1 cellular context compared by ENCODE assay signal in the genomic region with DNA sequence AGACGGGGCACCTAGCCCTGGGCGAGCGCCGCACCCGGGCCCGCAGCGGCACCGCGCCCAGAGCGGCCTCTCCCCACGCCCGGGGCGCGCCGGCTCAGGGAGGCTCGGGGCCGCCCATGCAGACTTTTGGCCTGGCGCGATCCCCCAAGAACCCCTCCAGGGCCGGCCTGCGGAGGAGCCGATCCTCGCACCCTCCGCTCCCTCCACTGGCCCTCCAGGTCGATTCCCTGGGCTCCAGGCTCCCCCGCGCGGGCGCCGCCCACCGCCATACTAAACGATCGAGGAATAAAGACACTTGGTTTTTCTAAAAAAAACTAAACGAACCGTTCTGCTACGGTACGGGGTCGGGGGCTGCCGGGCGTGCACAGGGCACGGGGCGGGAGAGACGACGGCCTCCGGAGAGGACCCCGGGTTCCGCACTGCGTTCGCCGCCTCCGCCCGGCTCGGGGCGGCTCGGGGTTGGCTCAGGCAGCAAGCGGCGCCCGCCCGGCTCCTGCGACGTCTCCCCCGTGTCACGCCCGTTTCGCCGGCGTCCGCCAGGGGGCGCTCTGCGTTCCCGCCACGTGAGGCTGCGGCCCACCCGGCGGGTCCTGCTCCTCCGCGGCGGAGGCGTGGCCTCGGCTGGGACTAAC.
A peak's percentile ranks its signal among the peaks of the same experiment; 100 is the strongest.
TF ChIP-seq lines count a peak whose summit lies in the region.

No MANE protein-coding gene starts in this region.

TF ChIP-seq in K562, 482 proteins besides CTCF, POLR2A, EP300 and RAD21 (continues in another document):
- TF ChIP-seq RB1 (IDR thresholded peaks at IDR 0.05; ENCODE audit: low read depth) (peak; percentile 100), CHD2 (IDR thresholded peaks at IDR 0.05; ENCODE audit: low read depth, low read length) (peak; percentile 24; the same call in 1 of the 2 replicates), MITF (IDR thresholded peaks at IDR 0.05) (peak; percentile 86), USF1 (CRISPR knock-in tag; IDR thresholded peaks at IDR 0.05) (peak; percentile 84), NFIC (IDR thresholded peaks at IDR 0.05) (peak; percentile 45), NFRKB (IDR thresholded peaks at IDR 0.05; ENCODE audit: low read depth) (no peak), E2F3 (CRISPR knock-in tag; IDR thresholded peaks at IDR 0.05) (peak; percentile 81; the same call in 1 of the 2 replicates), POLR2G (IDR thresholded peaks at IDR 0.05; ENCODE audit: low read depth, low read length) (peak; percentile 80), MYBL2 (IDR thresholded peaks at IDR 0.05; ENCODE audit: low read depth) (no peak), MYBL2 (CRISPR knock-in tag; IDR thresholded peaks at IDR 0.05; ENCODE audit: borderline replicate concordance) (no peak), ZKSCAN1 (IDR thresholded peaks at IDR 0.05; ENCODE audit: low read depth, low read length) (0 out of 2 replicates have a peak, but pooled peaks have one; percentile 51), KLF13 (tag; IDR thresholded peaks at IDR 0.05; ENCODE audit: borderline replicate concordance, low read depth) (no peak), HNRNPUL1 (IDR thresholded peaks at IDR 0.05; ENCODE audit: low read length) (no peak), MTA1 (IDR thresholded peaks at IDR 0.05; ENCODE audit: borderline replicate concordance) (no peak), FIP1L1 (IDR thresholded peaks at IDR 0.05; ENCODE audit: low read depth, low read length, poor library complexity, severe bottlenecking) (peak; percentile 59), MAX (CRISPR knock-in tag; IDR thresholded peaks at IDR 0.05) (peak; percentile 93), ZNF175 (CRISPR knock-in tag; IDR thresholded peaks at IDR 0.05; ENCODE audit: low read depth) (peak; percentile 69; the same call in 1 of the 2 replicates), CGGBP1 (CRISPR knock-in tag; IDR thresholded peaks at IDR 0.05) (0 out of 2 replicates have a peak, but pooled peaks have one; percentile 2), STAG1 (CRISPR knock-in tag; IDR thresholded peaks at IDR 0.05; ENCODE audit: borderline replicate concordance) (peak; percentile 53; the same call in 1 of the 2 replicates), MAZ (CRISPR knock-in tag; conservative IDR thresholded peaks at IDR 0.05 in 1 of 2, IDR thresholded peaks at IDR 0.05 in 1 of 2) (peak; percentile 63 to 87), ZNF79 (CRISPR knock-in tag; IDR thresholded peaks at IDR 0.05; ENCODE audit: low read depth) (no peak), FOXP1 (CRISPR knock-in tag; IDR thresholded peaks at IDR 0.05) (peak; percentile 56; the same call in 1 of the 2 replicates), ZNF785 (CRISPR knock-in tag; IDR thresholded peaks at IDR 0.05) (no peak), POLR2AphosphoS5 (IDR thresholded peaks at IDR 0.05; ENCODE audit: control insufficient read depth, insufficient read depth, low read depth, low read length) (peak; percentile 41; the same call in 1 of the 2 replicates), SIN3B (IDR thresholded peaks at IDR 0.05; ENCODE audit: low read depth) (peak; percentile 27; the same call in 1 of the 2 replicates), E2F8 (IDR thresholded peaks at IDR 0.05; ENCODE audit: low read depth, partially characterized antibody) (peak; percentile 98), E2F5 (CRISPR knock-in tag; IDR thresholded peaks at IDR 0.05) (no peak), GABPB1 (CRISPR knock-in tag; IDR thresholded peaks at IDR 0.05) (peak; percentile 46; the same call in 1 of the 2 replicates), ZNF197 (CRISPR knock-in tag; IDR thresholded peaks at IDR 0.05; ENCODE audit: low read depth) (peak; percentile 62; the same call in 1 of the 2 replicates), KLF10 (CRISPR knock-in tag; IDR thresholded peaks at IDR 0.05) (no peak), KDM4B (IDR thresholded peaks at IDR 0.05; ENCODE audit: borderline replicate concordance in 2 of 2, low read depth in 1 of 2) (peak in 1 of 2 experiments; percentile 32; a peak in 1 of 4 replicates), C11orf30 (IDR thresholded peaks at IDR 0.05; ENCODE audit: low read depth) (peak; percentile 56), NUFIP1 (IDR thresholded peaks at IDR 0.05; ENCODE audit: partially characterized antibody) (no peak), YY1 (IDR thresholded peaks at IDR 0.05; ENCODE audit: borderline replicate concordance in 1 of 3, control insufficient read depth in 1 of 3, extremely low read depth in 1 of 3, insufficient read depth in 3 of 3, insufficient read length in 1 of 3, insufficient replicate concordance in 2 of 3, low read depth in 1 of 3, low read length in 2 of 3) (peak in 2 of 3 experiments; percentile 59 to 77), CHD1 (IDR thresholded peaks at IDR 0.05; ENCODE audit: low read length) (peak; percentile 75), MIER1 (IDR thresholded peaks at IDR 0.05; ENCODE audit: low read depth) (no peak), ZFP36 (IDR thresholded peaks at IDR 0.05; ENCODE audit: low read depth, low read length, partially characterized antibody) (no peak), HCFC1 (IDR thresholded peaks at IDR 0.05; ENCODE audit: low read depth, low read length) (peak; percentile 65), SAFB2 (IDR thresholded peaks at IDR 0.05; ENCODE audit: borderline replicate concordance, low read depth, low read length, severe bottlenecking) (no peak), RCOR1 (IDR thresholded peaks at IDR 0.05; ENCODE audit: borderline replicate concordance in 1 of 2, low read depth in 2 of 2, low read length in 2 of 2) (peak in 1 of 2 experiments; percentile 69; a peak in 2 of 4 replicates), GABPA (tag; conservative IDR thresholded peaks at IDR 0.05; ENCODE audit: low read depth) (peak; percentile 52), NONO (IDR thresholded peaks at IDR 0.05; ENCODE audit: low read depth in 2 of 2, low read length in 1 of 2) (peak in 1 of 2 experiments; percentile 89; a peak in 3 of 4 replicates)
- TF ChIP-seq, protein P1, sequence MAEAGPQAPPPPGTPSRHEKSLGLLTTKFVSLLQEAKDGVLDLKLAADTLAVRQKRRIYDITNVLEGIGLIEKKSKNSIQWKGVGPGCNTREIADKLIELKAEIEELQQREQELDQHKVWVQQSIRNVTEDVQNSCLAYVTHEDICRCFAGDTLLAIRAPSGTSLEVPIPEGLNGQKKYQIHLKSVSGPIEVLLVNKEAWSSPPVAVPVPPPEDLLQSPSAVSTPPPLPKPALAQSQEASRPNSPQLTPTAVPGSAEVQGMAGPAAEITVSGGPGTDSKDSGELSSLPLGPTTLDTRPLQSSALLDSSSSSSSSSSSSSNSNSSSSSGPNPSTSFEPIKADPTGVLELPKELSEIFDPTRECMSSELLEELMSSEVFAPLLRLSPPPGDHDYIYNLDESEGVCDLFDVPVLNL (CRISPR knock-in tag; IDR thresholded peaks at IDR 0.05; ENCODE audit: low read depth): peak; percentile 96
- TF ChIP-seq, protein P2, sequence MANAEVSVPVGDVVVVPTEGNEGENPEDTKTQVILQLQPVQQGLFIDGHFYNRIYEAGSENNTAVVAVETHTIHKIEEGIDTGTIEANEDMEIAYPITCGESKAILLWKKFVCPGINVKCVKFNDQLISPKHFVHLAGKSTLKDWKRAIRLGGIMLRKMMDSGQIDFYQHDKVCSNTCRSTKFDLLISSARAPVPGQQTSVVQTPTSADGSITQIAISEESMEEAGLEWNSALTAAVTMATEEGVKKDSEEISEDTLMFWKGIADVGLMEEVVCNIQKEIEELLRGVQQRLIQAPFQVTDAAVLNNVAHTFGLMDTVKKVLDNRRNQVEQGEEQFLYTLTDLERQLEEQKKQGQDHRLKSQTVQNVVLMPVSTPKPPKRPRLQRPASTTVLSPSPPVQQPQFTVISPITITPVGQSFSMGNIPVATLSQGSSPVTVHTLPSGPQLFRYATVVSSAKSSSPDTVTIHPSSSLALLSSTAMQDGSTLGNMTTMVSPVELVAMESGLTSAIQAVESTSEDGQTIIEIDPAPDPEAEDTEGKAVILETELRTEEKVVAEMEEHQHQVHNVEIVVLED (CRISPR knock-in tag; IDR thresholded peaks at IDR 0.05): peak; percentile 81
- TF ChIP-seq, protein P3, sequence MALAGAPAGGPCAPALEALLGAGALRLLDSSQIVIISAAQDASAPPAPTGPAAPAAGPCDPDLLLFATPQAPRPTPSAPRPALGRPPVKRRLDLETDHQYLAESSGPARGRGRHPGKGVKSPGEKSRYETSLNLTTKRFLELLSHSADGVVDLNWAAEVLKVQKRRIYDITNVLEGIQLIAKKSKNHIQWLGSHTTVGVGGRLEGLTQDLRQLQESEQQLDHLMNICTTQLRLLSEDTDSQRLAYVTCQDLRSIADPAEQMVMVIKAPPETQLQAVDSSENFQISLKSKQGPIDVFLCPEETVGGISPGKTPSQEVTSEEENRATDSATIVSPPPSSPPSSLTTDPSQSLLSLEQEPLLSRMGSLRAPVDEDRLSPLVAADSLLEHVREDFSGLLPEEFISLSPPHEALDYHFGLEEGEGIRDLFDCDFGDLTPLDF (CRISPR knock-in tag; IDR thresholded peaks at IDR 0.05): peak; percentile 55; the same call in 1 of the 2 replicates
- TF ChIP-seq, protein P4, sequence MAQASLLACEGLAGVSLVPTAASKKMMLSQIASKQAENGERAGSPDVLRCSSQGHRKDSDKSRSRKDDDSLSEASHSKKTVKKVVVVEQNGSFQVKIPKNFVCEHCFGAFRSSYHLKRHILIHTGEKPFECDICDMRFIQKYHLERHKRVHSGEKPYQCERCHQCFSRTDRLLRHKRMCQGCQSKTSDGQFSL (CRISPR knock-in tag; IDR thresholded peaks at IDR 0.05): peak; percentile 30; the same call in 1 of the 2 replicates
- TF ChIP-seq, protein P4 (tag; IDR thresholded peaks at IDR 0.05): no peak
- TF ChIP-seq, protein P5, sequence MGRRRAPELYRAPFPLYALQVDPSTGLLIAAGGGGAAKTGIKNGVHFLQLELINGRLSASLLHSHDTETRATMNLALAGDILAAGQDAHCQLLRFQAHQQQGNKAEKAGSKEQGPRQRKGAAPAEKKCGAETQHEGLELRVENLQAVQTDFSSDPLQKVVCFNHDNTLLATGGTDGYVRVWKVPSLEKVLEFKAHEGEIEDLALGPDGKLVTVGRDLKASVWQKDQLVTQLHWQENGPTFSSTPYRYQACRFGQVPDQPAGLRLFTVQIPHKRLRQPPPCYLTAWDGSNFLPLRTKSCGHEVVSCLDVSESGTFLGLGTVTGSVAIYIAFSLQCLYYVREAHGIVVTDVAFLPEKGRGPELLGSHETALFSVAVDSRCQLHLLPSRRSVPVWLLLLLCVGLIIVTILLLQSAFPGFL (CRISPR knock-in tag; IDR thresholded peaks at IDR 0.05): 0 out of 2 replicates have a peak, but pooled peaks have one; percentile 47
- TF ChIP-seq, protein P6, sequence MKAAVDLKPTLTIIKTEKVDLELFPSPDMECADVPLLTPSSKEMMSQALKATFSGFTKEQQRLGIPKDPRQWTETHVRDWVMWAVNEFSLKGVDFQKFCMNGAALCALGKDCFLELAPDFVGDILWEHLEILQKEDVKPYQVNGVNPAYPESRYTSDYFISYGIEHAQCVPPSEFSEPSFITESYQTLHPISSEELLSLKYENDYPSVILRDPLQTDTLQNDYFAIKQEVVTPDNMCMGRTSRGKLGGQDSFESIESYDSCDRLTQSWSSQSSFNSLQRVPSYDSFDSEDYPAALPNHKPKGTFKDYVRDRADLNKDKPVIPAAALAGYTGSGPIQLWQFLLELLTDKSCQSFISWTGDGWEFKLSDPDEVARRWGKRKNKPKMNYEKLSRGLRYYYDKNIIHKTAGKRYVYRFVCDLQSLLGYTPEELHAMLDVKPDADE (conservative IDR thresholded peaks at IDR 0.05; ENCODE audit: control insufficient read depth, low read depth, low read length): peak; percentile 77; the same call in 1 of the 2 replicates
